In the genomic region with DNA sequence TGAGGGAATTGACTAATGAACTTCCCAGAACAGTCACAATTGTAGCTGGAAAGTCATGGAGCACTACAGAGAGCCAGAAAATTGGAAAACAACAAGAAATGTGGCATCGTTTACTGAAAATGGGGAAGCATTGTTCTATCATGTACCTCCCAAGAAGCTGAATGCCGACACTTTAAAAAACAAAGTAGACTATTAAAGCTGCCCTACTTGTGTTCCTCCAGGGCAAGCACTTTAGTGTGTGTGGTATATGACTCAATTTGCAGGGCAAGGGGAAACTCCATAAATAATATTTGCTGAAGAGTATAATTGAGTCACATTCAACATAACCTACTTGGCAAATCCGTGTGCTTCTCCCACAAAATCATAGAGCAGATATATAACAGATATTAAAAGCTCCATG, we compare ENCODE assay signal across 33 cellular contexts.
"Had no signal": no experiment of that assay in that cellular context is flagged by ENCODE, and none has a peak within 500 bp of the region (broad histone marks: within the 10 kb centered on the region; RNA-seq: fewer than 3 reads in every experiment).

No MANE protein-coding gene starts in this region.

- H3K27me3 Mint-ChIP-seq: activated CD4-positive, alpha-beta T cell treated with anti-CD3 and anti-CD28 coated beads for 36 hours; activated CD4-positive, alpha-beta T cell treated with anti-CD3 and anti-CD28 coated beads, Interleukin-2, amount 10 ng/mL, durations not matched to agents 7 days and 5 days; activated naive CD4-positive, alpha-beta T cell treated with anti-CD3 and anti-CD28 coated beads, Interleukin-2, amount 50 U/mL, for 24 hours; activated naive CD8-positive, alpha-beta T cell treated with anti-CD3 and anti-CD28 coated beads, Interleukin-2, amount 10 ng/mL, durations not matched to agents 7 days and 5 days; activated T-helper 17 cell treated with anti-CD3 and anti-CD28 coated beads, Interleukin-2, amount 50 U/mL, for 72 hours had no signal

- DNase-seq: activated CD4-positive, alpha-beta T cell treated with anti-CD3 and anti-CD28 coated beads for 36 hours; activated CD4-positive, alpha-beta T cell treated with anti-CD3 and anti-CD28 coated beads, Interleukin-2, amount 10 ng/mL, durations not matched to agents 7 days and 5 days; activated CD4-positive, alpha-beta T cell treated with anti-CD3 and anti-CD28 coated beads, Interleukin-2, amount 50 U/mL, for 48 hours; activated CD8-positive, alpha-beta T cell treated with anti-CD3 and anti-CD28 coated beads, Interleukin-2, amount 10 ng/mL, durations not matched to agents 7 days and 5 days; activated gamma-delta T cell; activated naive CD4-positive, alpha-beta T cell treated with Interleukin-2 at 50 U/mL for 16 hours; activated naive CD8-positive, alpha-beta T cell treated with anti-CD3 and anti-CD28 coated beads, Interleukin-2, amount 10 ng/mL, durations not matched to agents 7 days and 5 days; activated T-cell treated with anti-CD3 and anti-CD28 coated beads, Interleukin-2, amount 50 U/mL, for 72 hours; body of pancreas; MM.1S; MV-4-11; NCI-H1092; NCI-H1417; NCI-H146; NCI-H187; NCI-H2029 treated with DMSO at 0.1 percent for 48 hours; NCI-H2107; NCI-H2171; NCI-H510A; NCI-H526; NCI-H748 treated with DMSO at 0.1 percent for 48 hours; Peyer's patch; RPMI8226; SHP77 treated with DMSO at 0.1 percent for 48 hours; SK-N-SH had no signal

- H3K9ac ChIP-seq: KMS-11, SK-N-SH had no signal

- H3K27ac Mint-ChIP-seq: activated CD4-positive, alpha-beta T cell treated with anti-CD3 and anti-CD28 coated beads for 36 hours; activated CD4-positive, alpha-beta T cell treated with anti-CD3 and anti-CD28 coated beads, Interleukin-2, amount 10 ng/mL, durations not matched to agents 7 days and 5 days; activated CD8-positive, alpha-beta T cell treated with anti-CD3 and anti-CD28 coated beads, Interleukin-2, amount 10 ng/mL, durations not matched to agents 7 days and 5 days; activated naive CD4-positive, alpha-beta T cell treated with anti-CD3 and anti-CD28 coated beads, Interleukin-2, amount 50 U/mL, for 24 hours; activated naive CD8-positive, alpha-beta T cell treated with anti-CD3 and anti-CD28 coated beads, Interleukin-2, amount 10 ng/mL, durations not matched to agents 7 days and 5 days; activated T-cell treated with anti-CD3 and anti-CD28 coated beads, Interleukin-2, amount 50 U/mL, for 72 hours; activated T-helper 17 cell treated with anti-CD3 and anti-CD28 coated beads, Interleukin-2, amount 50 U/mL, for 72 hours; T-helper 1 cell treated with Interleukin-12 subunit alpha and Interleukin-12 subunit beta and Interleukin-4 antibody, amounts not matched to agents 30 μg/mL and 1 μg/mL, for 36 hours; T-helper 2 cell treated with Interferon-gamma antibody and Interleukin-4, amounts not matched to agents 5 μg/mL and 100 μg/mL, for 36 hours had no signal

- H3K36me3 Mint-ChIP-seq: activated naive CD4-positive, alpha-beta T cell treated with anti-CD3 and anti-CD28 coated beads, Interleukin-2, amount 50 U/mL, for 24 hours; activated naive CD8-positive, alpha-beta T cell treated with anti-CD3 and anti-CD28 coated beads, Interleukin-2, amount 10 ng/mL, durations not matched to agents 7 days and 5 days had no signal

- H3K4me3 Mint-ChIP-seq: activated CD4-positive, alpha-beta T cell treated with anti-CD3 and anti-CD28 coated beads for 36 hours; activated CD4-positive, alpha-beta T cell treated with anti-CD3 and anti-CD28 coated beads, Interleukin-2, amount 10 ng/mL, durations not matched to agents 7 days and 5 days; activated CD8-positive, alpha-beta T cell treated with anti-CD3 and anti-CD28 coated beads, Interleukin-2, amount 10 ng/mL, durations not matched to agents 7 days and 5 days; activated naive CD4-positive, alpha-beta T cell treated with anti-CD3 and anti-CD28 coated beads, Interleukin-2, amount 50 U/mL, for 24 hours; activated naive CD8-positive, alpha-beta T cell treated with anti-CD3 and anti-CD28 coated beads, Interleukin-2, amount 10 ng/mL, durations not matched to agents 7 days and 5 days; activated T-cell treated with anti-CD3 and anti-CD28 coated beads, Interleukin-2, amount 50 U/mL, for 72 hours; activated T-helper 17 cell treated with anti-CD3 and anti-CD28 coated beads, Interleukin-2, amount 50 U/mL, for 72 hours; T-helper 1 cell treated with Interleukin-12 subunit alpha and Interleukin-12 subunit beta and Interleukin-4 antibody, amounts not matched to agents 30 μg/mL and 1 μg/mL, for 36 hours; T-helper 2 cell treated with Interferon-gamma antibody and Interleukin-4, amounts not matched to agents 5 μg/mL and 100 μg/mL, for 36 hours had no signal

- H3K27me3 ChIP-seq: body of pancreas, breast epithelium, Peyer's patch, SJSA1 had no signal

- H3K4me1 Mint-ChIP-seq: activated CD4-positive, alpha-beta T cell treated with anti-CD3 and anti-CD28 coated beads for 36 hours; activated CD4-positive, alpha-beta T cell treated with anti-CD3 and anti-CD28 coated beads, Interleukin-2, amount 10 ng/mL, durations not matched to agents 7 days and 5 days; activated naive CD4-positive, alpha-beta T cell treated with anti-CD3 and anti-CD28 coated beads, Interleukin-2, amount 50 U/mL, for 24 hours; activated naive CD8-positive, alpha-beta T cell treated with anti-CD3 and anti-CD28 coated beads, Interleukin-2, amount 10 ng/mL, durations not matched to agents 7 days and 5 days; activated T-helper 17 cell treated with anti-CD3 and anti-CD28 coated beads, Interleukin-2, amount 50 U/mL, for 72 hours had no signal

- H3K9me3 Mint-ChIP-seq: activated naive CD4-positive, alpha-beta T cell treated with anti-CD3 and anti-CD28 coated beads, Interleukin-2, amount 50 U/mL, for 24 hours; activated T-helper 17 cell treated with anti-CD3 and anti-CD28 coated beads, Interleukin-2, amount 50 U/mL, for 72 hours had no signal

- H3K9me3 ChIP-seq: body of pancreas, breast epithelium, SJSA1, SK-N-SH had no signal

- H3K27ac ChIP-seq: body of pancreas, breast epithelium, KMS-11, Peyer's patch, SJSA1 had no signal

- ATAC-seq: activated CD4-positive, alpha-beta T cell treated with anti-CD3 and anti-CD28 coated beads for 36 hours; activated CD4-positive, CD25-positive, alpha-beta regulatory T cell treated with anti-CD3 and anti-CD28 coated beads, Interleukin-2, amount 50 U/mL, for 24 hours; activated CD8-positive, alpha-beta T cell treated with anti-CD3 and anti-CD28 coated beads, Interleukin-2, amount 10 ng/mL, durations not matched to agents 7 days and 5 days; activated T-cell treated with anti-CD3 and anti-CD28 coated beads, Interleukin-2, amount 50 U/mL, for 72 hours; activated T-helper 17 cell treated with anti-CD3 and anti-CD28 coated beads, Interleukin-2, amount 50 U/mL, for 72 hours; body of pancreas had no signal

- H3K4me1 ChIP-seq: body of pancreas, breast epithelium, Peyer's patch, SJSA1 had no signal

- H3K36me3 ChIP-seq: breast epithelium, Peyer's patch, SJSA1 had no signal

- H3K4me3 ChIP-seq: body of pancreas, breast epithelium, Peyer's patch, SJSA1 had no signal
